In the genomic region with DNA sequence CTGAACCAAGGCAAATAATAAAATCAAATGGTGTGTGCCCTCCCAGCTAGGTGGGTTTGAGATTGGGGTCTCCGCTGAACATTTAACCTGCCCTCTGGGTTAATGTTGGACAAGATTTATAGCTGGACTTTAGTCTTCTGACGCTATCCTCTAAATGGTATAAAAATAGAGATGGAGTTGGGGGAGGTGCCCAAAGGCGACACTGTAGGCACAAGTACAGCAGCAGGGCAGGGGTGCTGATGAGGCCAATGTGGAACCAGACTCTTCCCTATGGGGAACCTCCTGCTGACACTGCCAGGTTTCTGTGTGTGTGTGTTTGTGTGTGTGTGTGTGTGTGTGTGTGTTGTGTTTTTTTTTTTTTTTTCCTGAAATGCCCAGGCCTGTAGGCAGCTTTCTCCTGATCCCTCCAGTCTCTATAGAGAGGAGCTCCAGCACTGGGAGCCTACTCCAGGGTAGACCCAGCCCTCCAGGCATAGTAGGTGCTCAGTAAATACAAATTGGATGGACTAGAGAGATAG, we compare ENCODE assay signal across 1 cellular context.
TF ChIP-seq lines count a peak whose summit lies in the region.

No MANE protein-coding gene starts in this region.

TF ChIP-seq in H1, 55 proteins besides CTCF, POLR2A, EP300 and RAD21 (continued from another document):
- TF ChIP-seq BRCA1 (IDR thresholded peaks at IDR 0.05; ENCODE audit: low read depth, low read length) (no peak), SIX5 (IDR thresholded peaks at IDR 0.05; ENCODE audit: low read depth, low read length) (no peak), KDM1A (IDR thresholded peaks at IDR 0.05; ENCODE audit: borderline replicate concordance, low read length) (no peak), MAFK (IDR thresholded peaks at IDR 0.05; ENCODE audit: low read depth, low read length) (no peak), RBBP5 (IDR thresholded peaks at IDR 0.05; ENCODE audit: borderline replicate concordance, low read depth, low read length) (no peak), SIN3A (conservative IDR thresholded peaks at IDR 0.05 in 1 of 2, IDR thresholded peaks at IDR 0.05 in 1 of 2; ENCODE audit: low read depth in 1 of 2, low read length in 2 of 2) (no peak), SP2 (IDR thresholded peaks at IDR 0.05; ENCODE audit: low read length) (no peak), EGR1 (IDR thresholded peaks at IDR 0.05; ENCODE audit: borderline replicate concordance, low read depth, low read length) (no peak), POLR2AphosphoS5 (IDR thresholded peaks at IDR 0.05; ENCODE audit: low read depth, low read length) (no peak)
- TF ChIP-seq, protein P1, sequence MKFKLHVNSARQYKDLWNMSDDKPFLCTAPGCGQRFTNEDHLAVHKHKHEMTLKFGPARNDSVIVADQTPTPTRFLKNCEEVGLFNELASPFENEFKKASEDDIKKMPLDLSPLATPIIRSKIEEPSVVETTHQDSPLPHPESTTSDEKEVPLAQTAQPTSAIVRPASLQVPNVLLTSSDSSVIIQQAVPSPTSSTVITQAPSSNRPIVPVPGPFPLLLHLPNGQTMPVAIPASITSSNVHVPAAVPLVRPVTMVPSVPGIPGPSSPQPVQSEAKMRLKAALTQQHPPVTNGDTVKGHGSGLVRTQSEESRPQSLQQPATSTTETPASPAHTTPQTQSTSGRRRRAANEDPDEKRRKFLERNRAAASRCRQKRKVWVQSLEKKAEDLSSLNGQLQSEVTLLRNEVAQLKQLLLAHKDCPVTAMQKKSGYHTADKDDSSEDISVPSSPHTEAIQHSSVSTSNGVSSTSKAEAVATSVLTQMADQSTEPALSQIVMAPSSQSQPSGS (IDR thresholded peaks at IDR 0.05; ENCODE audit: low read length) = no peak
- TF ChIP-seq, protein P2, sequence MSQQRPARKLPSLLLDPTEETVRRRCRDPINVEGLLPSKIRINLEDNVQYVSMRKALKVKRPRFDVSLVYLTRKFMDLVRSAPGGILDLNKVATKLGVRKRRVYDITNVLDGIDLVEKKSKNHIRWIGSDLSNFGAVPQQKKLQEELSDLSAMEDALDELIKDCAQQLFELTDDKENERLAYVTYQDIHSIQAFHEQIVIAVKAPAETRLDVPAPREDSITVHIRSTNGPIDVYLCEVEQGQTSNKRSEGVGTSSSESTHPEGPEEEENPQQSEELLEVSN (IDR thresholded peaks at IDR 0.05) = no peak
